In genomic region chr7:77989981-77990566, GRCh38 we compare ENCODE assay signal across 12 cellular contexts.
DNase-seq lines count a peak whose midpoint lies in the region; ATAC-seq, FAIRE-seq and TF ChIP-seq lines count a peak whose summit lies in the region.
"Had no signal": no experiment of that assay in that cellular context is flagged by ENCODE, and none has a peak within 500 bp of the region (broad histone marks: within the 10 kb centered on the region; RNA-seq: fewer than 3 reads in every experiment).

No MANE protein-coding gene starts in this region.

- 75% methylated on average over 6 of the region's 6 CpGs for WGBS in A549 (ENCODE audit: missing lambda C conversion rate)

- TF ChIP-seq RAD21 in A549 (conservative IDR thresholded peaks at IDR 0.05 in 1 of 2, IDR thresholded peaks at IDR 0.05 in 1 of 2) = no peak

- no peak for FAIRE-seq in A549 (lab: Jason Lieb, UNC)

- H3K9me3 ChIP-seq in A549 = no peaks in the 10 kb centered on the region
- no peaks in the 10 kb centered on the region for H3K9me3 ChIP-seq in NT2/D1 (ENCODE audit: insufficient read depth, low read length)

- no peak for TF ChIP-seq POLR2A in A549 (IDR thresholded peaks at IDR 0.05; ENCODE audit: low read length)

- H3K27ac ChIP-seq in A549 = peak overlapping the region in 1 of 2 experiments; percentile 50; a peak in 3 of 6 replicates
- H3K27ac ChIP-seq in epithelial cell of prostate = no peak overlapping the region
- H3K27ac ChIP-seq: gastroesophageal sphincter had no signal

- no peaks in the 10 kb centered on the region for H3K27me3 ChIP-seq in NT2/D1 (ENCODE audit: insufficient read depth, insufficient read length)
- H3K27me3 ChIP-seq: gastroesophageal sphincter had no signal

- no peak for TF ChIP-seq EP300 in A549 (IDR thresholded peaks at IDR 0.05)

- H3K4me3 ChIP-seq in A549 (no peak overlapping the region), NT2/D1 (ENCODE audit: insufficient read length, low read depth) (no peak overlapping the region)
- H3K4me3 ChIP-seq: gastroesophageal sphincter had no signal

- no peak overlapping the region for H3K4me2 ChIP-seq in A549

- DNase-seq in A549 (ENCODE audit: low read depth in 1 of 2, low spot score in 1 of 2) = peak in 1 of 2 experiments; percentile 42
- DNase-seq in ELR (ENCODE audit: low read depth) = peak; percentile 3
- DNase-seq in NT2/D1 (ENCODE audit: low read depth, low spot score) = peak; percentile 35
- peak; percentile 48 for DNase-seq in epithelial cell of prostate (ENCODE audit: low read depth, low spot score)
- no peak for DNase-seq in T-helper 9 cell
- DNase-seq: NCI-H524, posterior cingulate gyrus had no signal

- H3K4me1 ChIP-seq in A549 (peaks cover 6% of the 10 kb centered on the region; the same call in 2 of the 3 replicates), NT2/D1 (ENCODE audit: insufficient read depth, insufficient read length) (no peaks in the 10 kb centered on the region)
- H3K4me1 ChIP-seq: gastroesophageal sphincter had no signal

- no peaks in the 10 kb centered on the region for H3K36me3 ChIP-seq in NT2/D1 (ENCODE audit: insufficient read depth, insufficient read length, low read length)
- H3K36me3 ChIP-seq: gastroesophageal sphincter had no signal

- H3K9ac ChIP-seq in NT2/D1 (ENCODE audit: insufficient read length, low read depth) = no peak overlapping the region

- POLR2A ChIA-PET in A549 (lab: Yijun Ruan, JAX) = no interaction called here

- CTCF ChIA-PET in A549 (lab: Yijun Ruan, JAX) = interaction anchor here (1.3 kb wide), 1 partner anchor 11 kb away, joined by 4 read pairs; no protein-coding TSS in a partner anchor

- no peak for TF ChIP-seq CTCF in A549 (IDR thresholded peaks at IDR 0.05)

- peak in 1 of 2 experiments; percentile 60; a peak in 3 of 6 replicates for ATAC-seq in A549
- ATAC-seq in HG03039 (IDR thresholded peaks at IDR 0.05; ENCODE audit: unreplicated experiment) = no peak
- ATAC-seq in GM19395 (IDR thresholded peaks at IDR 0.05; ENCODE audit: unreplicated experiment) = no peak
- no peak for ATAC-seq in HG03469 (IDR thresholded peaks at IDR 0.05; ENCODE audit: unreplicated experiment)
- ATAC-seq: activated T-helper 17 cell treated with anti-CD3 and anti-CD28 coated beads, Interleukin-2, amount 50 U/mL, for 72 hours; gastroesophageal sphincter had no signal

TF ChIP-seq in A549, 52 proteins besides CTCF, POLR2A, EP300 and RAD21:
- TF ChIP-seq KDM5A (IDR thresholded peaks at IDR 0.05) (no peak), MAFK (IDR thresholded peaks at IDR 0.05; ENCODE audit: partially characterized antibody) (peak; percentile 39)
